ENCODE assay signal across 9 cellular contexts in genomic region chr11:46382644-46383403, GRCh38. TPM values are rescaled to one million over a fixed set of nuclear protein-coding genes. Genes with fewer than 3 reads are reported as not detected.
DNase-seq lines count a peak whose midpoint lies in the region; ATAC-seq, FAIRE-seq and TF ChIP-seq lines count a peak whose summit lies in the region.
"Had no signal": no experiment of that assay in that cellular context is flagged by ENCODE, and none has a peak within 500 bp of the region (broad histone marks: within the 10 kb centered on the region; RNA-seq: fewer than 3 reads in every experiment).

No MANE protein-coding gene starts in this region.

- no peaks in the 10 kb centered on the region for H4K20me1 ChIP-seq in endothelial cell of umbilical vein (replicated peaks; ENCODE audit: control insufficient read depth, extremely low read depth, insufficient read depth, low read length)

- no peaks in the 10 kb centered on the region for H3K9me3 Mint-ChIP-seq in activated naive CD4-positive, alpha-beta T cell treated with anti-CD3 and anti-CD28 coated beads for 36 hours

- peaks cover 4% of the 10 kb centered on the region for H3K36me3 Mint-ChIP-seq in activated naive CD4-positive, alpha-beta T cell treated with anti-CD3 and anti-CD28 coated beads for 36 hours (ENCODE audit: low read depth)

- no peak overlapping the region for H2BK12ac ChIP-seq in neuronal stem cell (ENCODE audit: low read length)

- DNase-seq in activated naive CD4-positive, alpha-beta T cell treated with anti-CD3 and anti-CD28 coated beads for 36 hours, result no peak
- no peak for DNase-seq in activated naive CD4-positive, alpha-beta T cell (lab: John Stamatoyannopoulos, UW)
- DNase-seq in NCI-H82 (lab: John Stamatoyannopoulos, UW) (peak; percentile 77), endothelial cell of umbilical vein (ENCODE audit: low read depth, low spot score) (peak; percentile 30), neuronal stem cell (ENCODE audit: low spot score) (no peak), left colon (no peak), NK-92 (lab: John Stamatoyannopoulos, UW; ENCODE audit: unreplicated experiment) (no peak)
- no peak for DNase-seq in central memory CD4-positive, alpha-beta T cell

- no peaks in the 10 kb centered on the region for H3K9me1 ChIP-seq in endothelial cell of umbilical vein (replicated peaks; ENCODE audit: control insufficient read depth, extremely low read depth, insufficient read depth, low read length)

- no peak overlapping the region for H3K4ac ChIP-seq in neuronal stem cell (ENCODE audit: low read length)

- no CpG with 5 or more reads among the region's 18 CpGs for WGBS in neuronal stem cell (ENCODE audit: extremely low coverage in 2 of 2, insufficient read length in 2 of 2, insufficient replicate concordance in 1 of 2), 2 donors

- FAIRE-seq in endothelial cell of umbilical vein (lab: Jason Lieb, UNC), result peak; percentile 93
- FAIRE-seq: colon had no signal

- no peak overlapping the region for H3K9ac ChIP-seq in endothelial cell of umbilical vein (replicated peaks; ENCODE audit: extremely low read depth, insufficient read depth, low read length)
- H3K9ac ChIP-seq in neuronal stem cell (ENCODE audit: low read depth, low read length, poor library complexity), result peak overlapping the region; percentile 97

- peak; percentile 69 to 71 for TF ChIP-seq CTCF in endothelial cell of umbilical vein (IDR thresholded peaks at IDR 0.05; ENCODE audit: extremely low read depth in 1 of 2, insufficient read depth in 1 of 2, low read depth in 1 of 2, low read length in 2 of 2)

- CTCF ChIA-PET in activated naive CD4-positive, alpha-beta T cell treated with anti-CD3 and anti-CD28 coated beads for 36 hours (lab: Charles Lee), result interaction anchor here (0.6 to 1.6 kb wide), 3 partner anchors 18 to 543 kb away, joined by 4 to 8 read pairs (median 5); no protein-coding TSS in a partner anchor
- CTCF ChIA-PET in endothelial cell of umbilical vein (lab: Charles Lee), result interaction anchor here (0.6 to 1.6 kb wide), 20 partner anchors 9 to 379 kb away, joined by 3 to 27 read pairs (median 4); partner anchors contain the start of gene CHRM4

- H3K27me3 ChIP-seq in endothelial cell of umbilical vein (ENCODE audit: control insufficient read depth in 2 of 2, insufficient read depth in 2 of 2, low read length in 2 of 2), result peaks cover 2 to 6% of the 10 kb centered on the region in 2 experiments
- H3K27me3 ChIP-seq in neuronal stem cell (ENCODE audit: control insufficient read depth in 3 of 3, insufficient read depth in 3 of 3, low read depth in 1 of 3, low read length in 3 of 3), result peaks cover 0 to 16% (median 7%) of the 10 kb centered on the region in 3 experiments

- no peak overlapping the region for H3K27ac Mint-ChIP-seq in activated naive CD4-positive, alpha-beta T cell treated with anti-CD3 and anti-CD28 coated beads for 36 hours

- H2AFZ ChIP-seq in endothelial cell of umbilical vein (ENCODE audit: low read depth, low read length) (no peak overlapping the region), neuronal stem cell (ENCODE audit: low read length) (no peak overlapping the region)

- H3K18ac ChIP-seq in neuronal stem cell (ENCODE audit: low read length), result peak overlapping the region; percentile 100

- H3K36me3 ChIP-seq in endothelial cell of umbilical vein (ENCODE audit: control insufficient read depth in 2 of 2, extremely low read depth in 1 of 2, insufficient read depth in 2 of 2, low read length in 2 of 2), result peaks cover 0 to 8% of the 10 kb centered on the region in 2 experiments
- peaks cover 9 to 31% of the 10 kb centered on the region in 2 donors for H3K36me3 ChIP-seq in neuronal stem cell (replicated peaks in 1 of 2; ENCODE audit: control insufficient read depth in 2 of 2, insufficient read depth in 2 of 2, low read length in 2 of 2)

- peak overlapping the region; percentile 95 for H3K14ac ChIP-seq in neuronal stem cell (ENCODE audit: low read length)

- H3K4me3 ChIP-seq in endothelial cell of umbilical vein (replicated peaks in 1 of 3; ENCODE audit: insufficient read depth in 1 of 3, low read depth in 1 of 3, low read length in 3 of 3) (peak overlapping the region in 2 of 3 experiments; percentile 63 to 84), neuronal stem cell (ENCODE audit: low read length in 2 of 2) (peak overlapping the region; percentile 92 to 100)

- H3K4me3 Mint-ChIP-seq in activated naive CD4-positive, alpha-beta T cell treated with anti-CD3 and anti-CD28 coated beads for 36 hours, result peak overlapping the region; percentile 12

- intact Hi-C loops in activated naive CD4-positive, alpha-beta T cell treated with anti-CD3 and anti-CD28 coated beads for 36 hours (cut with micrococcal nuclease), result no loop called here
- intact Hi-C loops in endothelial cell of umbilical vein (cut with micrococcal nuclease) (no loop called here), left colon (cut with DNase I, micrococcal nuclease) (loop anchor here in 1 of 2 donors (10.0 kb wide), 1 partner anchor 152 kb away; no protein-coding TSS in a partner anchor)

- peaks cover 22% of the 10 kb centered on the region for H3K27me3 Mint-ChIP-seq in activated naive CD4-positive, alpha-beta T cell treated with anti-CD3 and anti-CD28 coated beads for 36 hours (ENCODE audit: low read depth)

- no TSS peak for BruUV-seq in endothelial cell of umbilical vein (replicated peaks; lab: Mats Ljungman, UMichigan)

- H4K8ac ChIP-seq in neuronal stem cell (ENCODE audit: low read depth, low read length), result no peak overlapping the region

- H3K79me2 ChIP-seq in endothelial cell of umbilical vein (ENCODE audit: control insufficient read depth, insufficient read depth, low read length), result no peaks in the 10 kb centered on the region

- dilution Hi-C loops in endothelial cell of umbilical vein (cut with MboI; ENCODE audit: extremely low pct_ligation_motif_present, low sequenced_read_pairs), result no loop called here

- H3K4me2 ChIP-seq in endothelial cell of umbilical vein (ENCODE audit: insufficient read depth, low read length) (peak overlapping the region; percentile 44), neuronal stem cell (ENCODE audit: insufficient read depth, low read length, poor library complexity, severe bottlenecking) (peak overlapping the region; percentile 98)

- peak; percentile 43 for TF ChIP-seq POLR2A in endothelial cell of umbilical vein (IDR thresholded peaks at IDR 0.05; ENCODE audit: low read depth, low read length)

- peaks cover 11% of the 10 kb centered on the region for H3K4me1 ChIP-seq in endothelial cell of umbilical vein (ENCODE audit: control insufficient read depth, extremely low read depth, insufficient read depth, low read length)
- H3K4me1 ChIP-seq in neuronal stem cell (ENCODE audit: control insufficient read depth in 2 of 2, insufficient read depth in 1 of 2, low read depth in 1 of 2, low read length in 2 of 2), result peaks cover 23 to 31% of the 10 kb centered on the region in 2 donors

- H2BK120ac ChIP-seq in neuronal stem cell (ENCODE audit: low read depth, low read length), result peak overlapping the region; percentile 100

- ATAC-seq in left colon, result no peak

- H4K91ac ChIP-seq in neuronal stem cell (ENCODE audit: low read depth, low read length, poor library complexity), result peak overlapping the region; percentile 78

- H3K23ac ChIP-seq in neuronal stem cell (ENCODE audit: low read depth, low read length, poor library complexity), result peak overlapping the region; percentile 93

- no peak overlapping the region for H3K27ac ChIP-seq in endothelial cell of umbilical vein (ENCODE audit: insufficient read depth, low read depth, low read length)
- no peak overlapping the region for H3K27ac ChIP-seq in neuronal stem cell (replicated peaks; ENCODE audit: low read length)

- H2BK15ac ChIP-seq in neuronal stem cell (ENCODE audit: low read length), result peak overlapping the region; percentile 99

- POLR2A ChIA-PET in endothelial cell of umbilical vein (lab: Charles Lee), result no interaction called here

- H3K79me1 ChIP-seq in neuronal stem cell (ENCODE audit: low read depth, low read length), result peaks cover 5% of the 10 kb centered on the region

- peak overlapping the region; percentile 98 for H2AK5ac ChIP-seq in neuronal stem cell (ENCODE audit: low read depth, low read length)

- no peaks in the 10 kb centered on the region for H3K9me3 ChIP-seq in endothelial cell of umbilical vein (replicated peaks; ENCODE audit: control insufficient read depth, insufficient read depth, low read length)
- no peaks in the 10 kb centered on the region for H3K9me3 ChIP-seq in neuronal stem cell (replicated peaks in 1 of 2; ENCODE audit: control insufficient read depth in 2 of 2, insufficient read depth in 1 of 2, low read depth in 1 of 2, low read length in 2 of 2)

- peak overlapping the region; percentile 100 for H2BK5ac ChIP-seq in neuronal stem cell (ENCODE audit: low read length)

- H3K4me1 Mint-ChIP-seq in activated naive CD4-positive, alpha-beta T cell treated with anti-CD3 and anti-CD28 coated beads for 36 hours (ENCODE audit: low read depth), result peaks cover 11% of the 10 kb centered on the region

RNA-seq across cellular contexts. Expression of gene MDK, which starts 1.4 kb away (rescaled TPM):
- total RNA-seq in activated naive CD4-positive, alpha-beta T cell treated with anti-CD3 and anti-CD28 coated beads for 36 hours, result 1 to 10 TPM; 2.9 to 4.6 TPM
- total RNA-seq in endothelial cell of umbilical vein (331 and 336 TPM in 2 replicates), left colon (100 to 1,000 TPM; 136 to 195 TPM)
- 893 and 985 TPM in 2 replicates for polyA plus RNA-seq in endothelial cell of umbilical vein
- 1,084 and 1,357 TPM in 2 replicates for polyA plus RNA-seq in endothelial cell of umbilical vein (2011; cell fraction: cytosol; rRNA removed)
- 265 and 313 TPM in 2 replicates for polyA plus RNA-seq in endothelial cell of umbilical vein (2011; cell fraction: nucleus; rRNA removed)
- 568 and 909 TPM in 2 replicates for polyA plus RNA-seq in endothelial cell of umbilical vein (2012)
- polyA minus RNA-seq in endothelial cell of umbilical vein, result 140 and 146 TPM in 2 replicates
- not detected for polyA minus RNA-seq in endothelial cell of umbilical vein (2011; cell fraction: cytosol; rRNA and poly(A)+ RNA removed)
- polyA minus RNA-seq in endothelial cell of umbilical vein (2011; cell fraction: nucleus; rRNA and poly(A)+ RNA removed), result 15.5 and 33.7 TPM in 2 replicates
- 1,851 TPM for polyA plus RNA-seq in neuronal stem cell (2013, experiment 1 of 2)
- 1,853 TPM for polyA plus RNA-seq in neuronal stem cell (2013, experiment 2 of 2)

RNA-seq across cellular contexts. Expression of gene CHRM4, which starts 8.8 kb away (rescaled TPM):
- not detected for total RNA-seq in activated naive CD4-positive, alpha-beta T cell treated with anti-CD3 and anti-CD28 coated beads for 36 hours
- total RNA-seq in endothelial cell of umbilical vein (0.22 TPM in 1 of 2 replicates, not detected in the other), left colon (1 to 10 TPM in 1 of 2 donors, under 1 TPM in 1; 0.67 to 3.1 TPM)
- polyA plus RNA-seq in endothelial cell of umbilical vein, result 0.04 and 0.13 TPM in 2 replicates
- polyA plus RNA-seq in endothelial cell of umbilical vein (2011; cell fraction: cytosol; rRNA removed), result 0.05 and 0.13 TPM in 2 replicates
- polyA plus RNA-seq in endothelial cell of umbilical vein (2011; cell fraction: nucleus; rRNA removed), result 0.29 and 0.38 TPM in 2 replicates
- 0.21 and 0.27 TPM in 2 replicates for polyA plus RNA-seq in endothelial cell of umbilical vein (2012)
- polyA minus RNA-seq in endothelial cell of umbilical vein, result 0.19 TPM in 1 of 2 replicates, not detected in the other
- not detected for polyA minus RNA-seq in endothelial cell of umbilical vein (2011; cell fraction: cytosol; rRNA and poly(A)+ RNA removed)
- 0.58 TPM in 1 of 2 replicates, not detected in the other for polyA minus RNA-seq in endothelial cell of umbilical vein (2011; cell fraction: nucleus; rRNA and poly(A)+ RNA removed)
- polyA plus RNA-seq in neuronal stem cell (2013, experiment 1 of 2), result 0.10 TPM
- polyA plus RNA-seq in neuronal stem cell (2013, experiment 2 of 2), result 0.15 TPM

RNA-seq across cellular contexts. Expression of gene DGKZ, which starts 35.6 kb away (rescaled TPM):
- 10 to 100 TPM; 82.9 to 89.2 TPM for total RNA-seq in activated naive CD4-positive, alpha-beta T cell treated with anti-CD3 and anti-CD28 coated beads for 36 hours
- total RNA-seq in endothelial cell of umbilical vein, result 87.1 and 88.8 TPM in 2 replicates
- 127 and 170 TPM in 2 replicates for polyA plus RNA-seq in endothelial cell of umbilical vein
- 69.0 and 76.0 TPM in 2 replicates for polyA plus RNA-seq in endothelial cell of umbilical vein (2011; cell fraction: cytosol; rRNA removed)
- 204 and 251 TPM in 2 replicates for polyA plus RNA-seq in endothelial cell of umbilical vein (2011; cell fraction: nucleus; rRNA removed)
- 59.6 and 63.6 TPM in 2 replicates for polyA plus RNA-seq in endothelial cell of umbilical vein (2012)
- polyA minus RNA-seq in endothelial cell of umbilical vein, result 55.0 and 79.1 TPM in 2 replicates
- polyA minus RNA-seq in endothelial cell of umbilical vein (2011; cell fraction: cytosol; rRNA and poly(A)+ RNA removed), result 71.7 TPM
- polyA minus RNA-seq in endothelial cell of umbilical vein (2011; cell fraction: nucleus; rRNA and poly(A)+ RNA removed), result 47.8 and 91.7 TPM in 2 replicates
- polyA plus RNA-seq in neuronal stem cell (2013, experiment 1 of 2), result 33.3 TPM
- 32.3 TPM for polyA plus RNA-seq in neuronal stem cell (2013, experiment 2 of 2)
- 10 to 100 TPM; 44.9 to 47.9 TPM for total RNA-seq in left colon

Comparison
In these comparisons a context has a peak if more than half of its experiments do, and no peak if none do; other contexts are left out.
1. DNase-seq: peak in NCI-H82 (single experiment) and endothelial cell of umbilical vein (single experiment); none in activated naive CD4-positive, alpha-beta T cell treated with anti-CD3 and anti-CD28 coated beads for 36 hours (single experiment), activated naive CD4-positive, alpha-beta T cell (0 of 4), neuronal stem cell (single experiment), left colon (0 of 2), central memory CD4-positive, alpha-beta T cell (single experiment) and NK-92 (single experiment).
2. RNA of gene MDK, which starts 1.4 kb away (total RNA-seq): 331 to 336 TPM in endothelial cell of umbilical vein and 136 to 195 TPM in left colon; 2.9 to 4.6 TPM in activated naive CD4-positive, alpha-beta T cell treated with anti-CD3 and anti-CD28 coated beads for 36 hours; every median in the first group is over 10 times any median in the second.